ENCODE assay signal across 23 cellular contexts in genomic region chr18:38898167-38898566, GRCh38.
"Had no signal": no experiment of that assay in that cellular context is flagged by ENCODE, and none has a peak within 500 bp of the region (broad histone marks: within the 10 kb centered on the region; RNA-seq: fewer than 3 reads in every experiment).

No MANE protein-coding gene starts in this region.

- H3K27ac ChIP-seq: coronary artery, dorsolateral prefrontal cortex, esophagus muscularis mucosa, foreskin keratinocyte, gastroesophageal sphincter, heart left ventricle, hepatocyte, left lung, lower lobe of right lung had no signal

- H3K27ac Mint-ChIP-seq: immature natural killer cell, mesothelial cell of epicardium had no signal

- H3K4me2 ChIP-seq: hepatocyte had no signal

- FAIRE-seq: colon, endothelial cell of umbilical vein, frontal cortex, islet of Langerhans, keratinocyte had no signal

- H3K9me3 ChIP-seq: esophagus muscularis mucosa, gastroesophageal sphincter, heart left ventricle, lower lobe of right lung had no signal

- H2AFZ ChIP-seq: hepatocyte had no signal

- H3K36me3 Mint-ChIP-seq: immature natural killer cell, mesothelial cell of epicardium had no signal

- H3K27me3 ChIP-seq: dorsolateral prefrontal cortex, esophagus muscularis mucosa, gastroesophageal sphincter, heart left ventricle, hepatocyte, left lung had no signal

- ATAC-seq: foreskin keratinocyte, gastroesophageal sphincter, heart left ventricle, left cardiac atrium, left lung, left ventricle myocardium superior, lower lobe of right lung, mucosa of descending colon had no signal

- H3K4me1 Mint-ChIP-seq: immature natural killer cell, mesothelial cell of epicardium had no signal

- H3K4me1 ChIP-seq: esophagus muscularis mucosa, foreskin keratinocyte, gastroesophageal sphincter, heart left ventricle, left lung, lower lobe of right lung had no signal

- DNase-seq: dermis blood vessel endothelial cell; dorsolateral prefrontal cortex; effector CD4-positive, alpha-beta T cell; effector memory CD4-positive, alpha-beta T cell; foreskin keratinocyte; heart left ventricle; immature natural killer cell; left cardiac atrium; left lung; left ventricle myocardium superior; lower lobe of right lung; mesenchymal stem cell; mucosa of descending colon had no signal

- H3K36me3 ChIP-seq: esophagus muscularis mucosa, gastroesophageal sphincter, heart left ventricle, left lung, lower lobe of right lung had no signal

- H3K4me3 ChIP-seq: coronary artery, dorsolateral prefrontal cortex, esophagus muscularis mucosa, gastroesophageal sphincter, heart left ventricle, hepatocyte, left lung, lower lobe of right lung, mucosa of descending colon had no signal

- H3K79me2 ChIP-seq: hepatocyte had no signal

- H3K4me3 Mint-ChIP-seq: immature natural killer cell, mesothelial cell of epicardium had no signal
